8 cellular contexts compared by ENCODE assay signal in the genomic region with DNA sequence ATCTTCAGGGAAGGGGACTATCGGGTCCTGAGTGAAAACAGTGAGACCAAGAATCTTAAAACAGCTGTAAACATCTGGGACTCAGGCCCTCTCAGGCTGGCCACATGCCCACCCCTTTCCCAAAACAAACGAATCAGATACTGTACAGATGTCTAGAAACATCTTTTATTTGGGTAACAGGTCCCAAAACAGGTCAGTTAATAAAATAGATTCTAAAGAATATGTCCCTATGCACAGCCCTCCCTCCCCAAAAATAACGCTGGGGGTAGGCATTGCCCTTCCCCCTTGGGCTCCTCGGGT. TPM values are rescaled to one million over a fixed set of nuclear protein-coding genes. Genes with fewer than 3 reads are reported as not detected.
DNase-seq lines count a peak whose midpoint lies in the region; ATAC-seq, FAIRE-seq and TF ChIP-seq lines count a peak whose summit lies in the region.

No MANE protein-coding gene starts in this region.

- TF ChIP-seq POLR2A in H1 (IDR thresholded peaks at IDR 0.05; ENCODE audit: control extremely low read depth in 1 of 2, low read depth in 2 of 2, low read length in 2 of 2), result no peak

- H2AFZ ChIP-seq in OCI-LY7 (ENCODE audit: low read length) (no peak overlapping the region), H1 (ENCODE audit: low read length) (no peak overlapping the region), osteoblast (ENCODE audit: low read length) (peak overlapping the region; percentile 69)

- H3K4me1 Mint-ChIP-seq in Caco-2 (ENCODE audit: low read depth, unreplicated experiment), result peaks cover 27% of the 10 kb centered on the region

- peaks cover 19% of the 10 kb centered on the region for H3K4me1 ChIP-seq in Caco-2
- peaks cover 44% of the 10 kb centered on the region for H3K4me1 ChIP-seq in OCI-LY7 (ENCODE audit: insufficient read depth, low read length, poor library complexity, severe bottlenecking)
- H3K4me1 ChIP-seq in H1 (replicated peaks in 1 of 4; ENCODE audit: control insufficient read depth in 3 of 4, insufficient read depth in 4 of 4, low read length in 3 of 4), result peaks cover 6 to 20% (median 12%) of the 10 kb centered on the region in 4 experiments
- H3K4me1 ChIP-seq in osteoblast (ENCODE audit: insufficient read depth, low read length), result peaks cover 33% of the 10 kb centered on the region

- H3K9me2 ChIP-seq in OCI-LY7 (ENCODE audit: insufficient read depth, low read length), result no peaks in the 10 kb centered on the region

- no peak for TF ChIP-seq RAD21 in H1 (IDR thresholded peaks at IDR 0.05 in 1 of 2, conservative IDR thresholded peaks at IDR 0.05 in 1 of 2; ENCODE audit: low read depth in 2 of 2, low read length in 2 of 2)

- 59% methylated on average over 4 of the region's 4 CpGs; no CpG with 5 or more reads in 1 of the 2 experiments for WGBS in H1 (ENCODE audit: extremely low coverage in 1 of 2, insufficient coverage in 1 of 2, insufficient read length in 1 of 2, insufficient replicate concordance in 2 of 2, low coverage in 1 of 2, low lambda C conversion rate in 2 of 2, missing lambda C conversion rate in 1 of 2), 2 experiments

- no peak overlapping the region for H2BK12ac ChIP-seq in H1 (ENCODE audit: low read depth, low read length)

- no peak overlapping the region for H4K91ac ChIP-seq in H1 (replicated peaks; ENCODE audit: insufficient read length, low read length)

- H3K27ac ChIP-seq in OCI-LY7 (ENCODE audit: low read depth, low read length, poor library complexity, severe bottlenecking) (peak overlapping the region; percentile 14), H1 (ENCODE audit: low read depth, low read length) (no peak overlapping the region), osteoblast (ENCODE audit: low read depth, low read length) (no peak overlapping the region)

- H3K4me3 Mint-ChIP-seq in Caco-2 (ENCODE audit: unreplicated experiment), result peak overlapping the region; percentile 88

- no peak overlapping the region for H3K18ac ChIP-seq in H1 (ENCODE audit: extremely low read depth, low read length)

- H2BK20ac ChIP-seq in H1 (ENCODE audit: low read length), result no peak overlapping the region

- H2BK15ac ChIP-seq in H1 (ENCODE audit: low read length), result no peak overlapping the region

- no peak overlapping the region for H3K23ac ChIP-seq in H1 (ENCODE audit: insufficient read length)

- FAIRE-seq in H1 (lab: Jason Lieb, UNC), result no peak
- FAIRE-seq in GM19239 (lab: Jason Lieb, UNC), result no peak

- no peaks in the 10 kb centered on the region for H3K27me3 ChIP-seq in Caco-2 (replicated peaks; ENCODE audit: control insufficient read depth, insufficient read depth, low read length)
- no peaks in the 10 kb centered on the region for H3K27me3 ChIP-seq in H1 (replicated peaks in 1 of 4; ENCODE audit: control insufficient read depth in 3 of 4, extremely low read depth in 1 of 4, insufficient read depth in 3 of 4, low read length in 3 of 4)
- no peaks in the 10 kb centered on the region for H3K27me3 ChIP-seq in osteoblast (ENCODE audit: insufficient read depth, low read length)

- H3K27ac Mint-ChIP-seq in Caco-2 (ENCODE audit: unreplicated experiment), result peak overlapping the region; percentile 78

- peaks cover 67% of the 10 kb centered on the region for H3K36me3 Mint-ChIP-seq in Caco-2 (ENCODE audit: insufficient read depth, unreplicated experiment)

- H2BK120ac ChIP-seq in H1 (replicated peaks; ENCODE audit: low read depth, low read length), result no peak overlapping the region

- H3K4ac ChIP-seq in H1 (replicated peaks; ENCODE audit: insufficient read length, low read depth, low read length), result no peak overlapping the region

- H3K14ac ChIP-seq in H1 (ENCODE audit: insufficient read length), result no peak overlapping the region

- H3K27me3 Mint-ChIP-seq in Caco-2 (ENCODE audit: insufficient read depth, unreplicated experiment), result no peaks in the 10 kb centered on the region

- no peaks in the 10 kb centered on the region for H3K9me3 ChIP-seq in Caco-2
- no peaks in the 10 kb centered on the region for H3K9me3 ChIP-seq in OCI-LY7 (ENCODE audit: low read length)
- no peaks in the 10 kb centered on the region for H3K9me3 ChIP-seq in H1 (ENCODE audit: insufficient read depth in 2 of 2, low read depth in 1 of 2, low read length in 1 of 2)
- H3K9me3 ChIP-seq in osteoblast (ENCODE audit: low read depth, low read length), result no peaks in the 10 kb centered on the region

- no peak overlapping the region for H4K8ac ChIP-seq in H1 (ENCODE audit: extremely low read depth, insufficient read depth, low read length)

- no peak overlapping the region for H2AK5ac ChIP-seq in H1 (ENCODE audit: low read depth, low read length)

- no peak overlapping the region for H4K5ac ChIP-seq in H1 (ENCODE audit: insufficient read length, low read depth, low read length)

- H3K4me2 ChIP-seq in OCI-LY7 (ENCODE audit: low read length), result peak overlapping the region; percentile 60
- H3K4me2 ChIP-seq in H1 (ENCODE audit: insufficient read depth in 1 of 2, low read depth in 2 of 2, low read length in 2 of 2), result peak overlapping the region; percentile 52 to 89
- H3K4me2 ChIP-seq in osteoblast (ENCODE audit: insufficient read depth, low read length), result peak overlapping the region; percentile 88

- H3K79me2 ChIP-seq in OCI-LY7 (ENCODE audit: insufficient read depth, low read depth, low read length) (peaks cover 52% of the 10 kb centered on the region), H1 (ENCODE audit: control insufficient read depth in 1 of 2, insufficient read depth in 2 of 2, low read length in 2 of 2) (peaks cover 36 to 67% of the 10 kb centered on the region in 2 experiments), osteoblast (ENCODE audit: insufficient read depth, low read length) (peaks cover 62% of the 10 kb centered on the region)

- H3K9ac ChIP-seq in H1 (replicated peaks in 1 of 4; ENCODE audit: extremely low read depth in 1 of 4, low read depth in 3 of 4, low read length in 3 of 4), result no peak overlapping the region

- peaks cover 25% of the 10 kb centered on the region for H3K23me2 ChIP-seq in H1 (ENCODE audit: low read depth, low read length)

- no peaks in the 10 kb centered on the region for H3K9me3 Mint-ChIP-seq in Caco-2 (ENCODE audit: unreplicated experiment)

- POLR2A ChIA-PET in Caco-2 (lab: Charles Lee) (interaction anchor here (0.6 to 2.5 kb wide), 6 partner anchors 8 to 175 kb away, joined by 4 to 22 read pairs (median 6); a partner anchor contains a TSS), OCI-LY7 (lab: Charles Lee) (interaction anchor here (0.8 kb wide), 1 partner anchor 10 kb away, joined by 3 read pairs; no protein-coding TSS in a partner anchor), H1 (lab: Charles Lee; ENCODE audit: partially characterized antibody) (interaction anchor here (0.6 to 15.7 kb wide), 13 partner anchors 12 to 324 kb away, joined by 3 to 454 read pairs (median 6); a partner anchor contains a TSS)

- no peak for TF ChIP-seq CTCF in Caco-2 (IDR thresholded peaks at IDR 0.05; ENCODE audit: insufficient read depth in 1 of 2, low read depth in 1 of 2, low read length in 1 of 2, severe bottlenecking in 1 of 2, unreplicated experiment in 1 of 2)
- no peak for TF ChIP-seq CTCF in OCI-LY7 (conservative IDR thresholded peaks at IDR 0.05; ENCODE audit: low read length)
- TF ChIP-seq CTCF in H1 (IDR thresholded peaks at IDR 0.05; ENCODE audit: control extremely low read depth in 1 of 3, insufficient read depth in 1 of 3, low read depth in 1 of 3, low read length in 3 of 3), result no peak
- TF ChIP-seq CTCF in osteoblast (IDR thresholded peaks at IDR 0.05; ENCODE audit: extremely low read depth, low read depth, low read length), result no peak

- BruUV-seq in Caco-2 (replicated peaks; lab: Mats Ljungman, UMichigan), result no TSS peak
- BruUV-seq in OCI-LY7 (replicated peaks; lab: Mats Ljungman, UMichigan), result no TSS peak

- intact Hi-C loops in Caco-2 (cut with micrococcal nuclease; ENCODE audit: unreplicated experiment), result no loop called here
- intact Hi-C loops in OCI-LY7 (cut with micrococcal nuclease; ENCODE audit: unreplicated experiment), result loop anchor here (1.0 kb wide), 1 partner anchor 13 kb away; a partner anchor contains a TSS

- CTCF ChIA-PET in Caco-2 (lab: Charles Lee), result interaction anchor here (0.5 to 1.5 kb wide), 4 partner anchors 8 to 135 kb away, joined by 3 to 8 read pairs (median 6); a partner anchor contains a TSS
- CTCF ChIA-PET in OCI-LY7 (lab: Charles Lee; ENCODE audit: unreplicated experiment), result no interaction called here
- CTCF ChIA-PET in H1 (lab: Charles Lee; ENCODE audit: partially characterized antibody), result interaction anchor here (0.5 to 6.4 kb wide), 3 partner anchors 14 to 185 kb away, joined by 3 to 31 read pairs (median 3); a partner anchor contains a TSS

- H3K56ac ChIP-seq in H1 (replicated peaks; ENCODE audit: insufficient read length, low read depth, low read length), result no peak overlapping the region

- no peak for TF ChIP-seq EP300 in H1 (IDR thresholded peaks at IDR 0.05; ENCODE audit: borderline replicate concordance in 1 of 2, low read depth in 2 of 2, low read length in 2 of 2)

- no peak overlapping the region for H3K4me3 ChIP-seq in Caco-2 (ENCODE audit: low read depth, low read length)
- H3K4me3 ChIP-seq in OCI-LY7 (ENCODE audit: low read depth, low read length, poor library complexity, severe bottlenecking), result peak overlapping the region; percentile 87
- peak overlapping the region in 1 of 4 experiments; percentile 85; a peak in 2 of 8 replicates for H3K4me3 ChIP-seq in H1 (ENCODE audit: extremely low read depth in 1 of 4, insufficient read depth in 2 of 4, low read depth in 3 of 4, low read length in 4 of 4)
- peak overlapping the region; percentile 96 for H3K4me3 ChIP-seq in osteoblast (ENCODE audit: insufficient read depth, low read length)

- H4K20me1 ChIP-seq in OCI-LY7 (ENCODE audit: insufficient read depth, low read length) (peaks cover 15% of the 10 kb centered on the region), H1 (replicated peaks in 1 of 2; ENCODE audit: control insufficient read depth in 1 of 2, insufficient read depth in 2 of 2, low read length in 2 of 2) (peaks cover 9 to 12% of the 10 kb centered on the region in 2 experiments), osteoblast (ENCODE audit: insufficient read depth, low read length) (peaks cover 34% of the 10 kb centered on the region)

- ATAC-seq in HG03442 (IDR thresholded peaks at IDR 0.05; ENCODE audit: unreplicated experiment) (no peak), GM18511 (IDR thresholded peaks at IDR 0.05; ENCODE audit: unreplicated experiment) (no peak)

- peaks cover 27% of the 10 kb centered on the region for H3K79me1 ChIP-seq in H1 (ENCODE audit: low read depth, low read length)

- no peak overlapping the region for H2BK5ac ChIP-seq in H1 (ENCODE audit: low read depth, low read length)

- H3K36me3 ChIP-seq in Caco-2 (ENCODE audit: control insufficient read depth, insufficient read depth, low read length) (peaks cover 4% of the 10 kb centered on the region), OCI-LY7 (ENCODE audit: insufficient read depth, low read length) (peaks cover 26% of the 10 kb centered on the region), H1 (ENCODE audit: control insufficient read depth in 2 of 4, insufficient read depth in 4 of 4, low read length in 3 of 4) (peaks cover 11 to 26% (median 19%) of the 10 kb centered on the region in 4 experiments), osteoblast (ENCODE audit: insufficient read depth, low read length) (peaks cover 19% of the 10 kb centered on the region)

- DNase-seq in Caco-2 (no peak), OCI-LY7 (ENCODE audit: low spot score) (no peak), H1 (ENCODE audit: low read depth in 1 of 2, low spot score in 2 of 2) (no peak), osteoblast (ENCODE audit: insufficient read length, low spot score, missing footprints) (peak; percentile 51), HuH-7.5 (ENCODE audit: low spot score) (no peak), GM19239 (ENCODE audit: insufficient read length, low spot score) (no peak)

RNA-seq across cellular contexts. Expression of a gene that starts 0.5 kb away (rescaled TPM):
- 24.4 and 30.8 TPM in 2 replicates for total RNA-seq in Caco-2 (2022)
- total RNA-seq in OCI-LY7 (2014; rRNA removed; shearing (Covaris generic)), result 15.6 and 29.1 TPM in 2 replicates
- total RNA-seq in OCI-LY7 (2022), result 65.6 and 67.9 TPM in 2 replicates
- 28.6 and 33.7 TPM in 2 replicates for total RNA-seq in H1 (2021; fragmentation: NEBNext Ultra II Directional; extraction: Animal tissue kit (Norgen Biotek cat#: 25700))
- 34.3 and 38.8 TPM in 2 replicates for polyA plus RNA-seq in H1 (2011; rRNA removed)
- 22.6 TPM for polyA plus RNA-seq in H1 (2011; cell fraction: cytosol; rRNA removed)
- 101 TPM for polyA plus RNA-seq in H1 (2011; cell fraction: nucleus; rRNA removed)
- 31.4 to 36.7 TPM (median 34.1 TPM) in 4 replicates for polyA plus RNA-seq in H1 (2012, experiment 1 of 2)
- 31.5 TPM for polyA plus RNA-seq in H1 (2012, experiment 2 of 2)
- 29.7 TPM for polyA plus RNA-seq in H1 (2013, experiment 1 of 2)
- 24.9 TPM for polyA plus RNA-seq in H1 (2013, experiment 2 of 2)
- 18.6 and 26.3 TPM in 2 replicates for polyA minus RNA-seq in H1 (2011; rRNA and poly(A)+ RNA removed)
- 19.1 TPM for polyA minus RNA-seq in H1 (2011; cell fraction: cytosol; rRNA and poly(A)+ RNA removed)
- 25.6 TPM for polyA minus RNA-seq in H1 (2011; cell fraction: nucleus; rRNA and poly(A)+ RNA removed)
- total RNA-seq in osteoblast, result 4.7 and 6.8 TPM in 2 replicates

RNA-seq across cellular contexts. Expression of a gene that starts 4.4 kb away (rescaled TPM):
- 135 and 150 TPM in 2 replicates for total RNA-seq in Caco-2 (2022)
- total RNA-seq in OCI-LY7 (2014; rRNA removed; shearing (Covaris generic)), result 44.2 and 45.5 TPM in 2 replicates
- total RNA-seq in OCI-LY7 (2022), result 32.7 and 41.6 TPM in 2 replicates
- 238 and 244 TPM in 2 replicates for total RNA-seq in H1 (2021; fragmentation: NEBNext Ultra II Directional; extraction: Animal tissue kit (Norgen Biotek cat#: 25700))
- 318 and 337 TPM in 2 replicates for polyA plus RNA-seq in H1 (2011; rRNA removed)
- 249 TPM for polyA plus RNA-seq in H1 (2011; cell fraction: cytosol; rRNA removed)
- polyA plus RNA-seq in H1 (2011; cell fraction: nucleus; rRNA removed), result 206 TPM
- polyA plus RNA-seq in H1 (2012, experiment 1 of 2), result 250 to 308 TPM (median 302 TPM) in 4 replicates
- 383 TPM for polyA plus RNA-seq in H1 (2012, experiment 2 of 2)
- 302 TPM for polyA plus RNA-seq in H1 (2013, experiment 1 of 2)
- polyA plus RNA-seq in H1 (2013, experiment 2 of 2), result 352 TPM
- 189 and 240 TPM in 2 replicates for polyA minus RNA-seq in H1 (2011; rRNA and poly(A)+ RNA removed)
- polyA minus RNA-seq in H1 (2011; cell fraction: cytosol; rRNA and poly(A)+ RNA removed), result 126 TPM
- 94.0 TPM for polyA minus RNA-seq in H1 (2011; cell fraction: nucleus; rRNA and poly(A)+ RNA removed)
- total RNA-seq in osteoblast, result 96.3 and 99.0 TPM in 2 replicates

RNA-seq across cellular contexts. Expression of a gene that starts 8.8 kb away (rescaled TPM):
- total RNA-seq in Caco-2 (2022), result 9.0 and 9.8 TPM in 2 replicates
- total RNA-seq in OCI-LY7 (2014; rRNA removed; shearing (Covaris generic)), result 17.0 and 17.4 TPM in 2 replicates
- total RNA-seq in OCI-LY7 (2022), result 28.2 and 32.0 TPM in 2 replicates
- 34.4 and 37.2 TPM in 2 replicates for total RNA-seq in H1 (2021; fragmentation: NEBNext Ultra II Directional; extraction: Animal tissue kit (Norgen Biotek cat#: 25700))
- 50.2 and 54.0 TPM in 2 replicates for polyA plus RNA-seq in H1 (2011; rRNA removed)
- 57.3 TPM for polyA plus RNA-seq in H1 (2011; cell fraction: cytosol; rRNA removed)
- polyA plus RNA-seq in H1 (2011; cell fraction: nucleus; rRNA removed), result 103 TPM
- polyA plus RNA-seq in H1 (2012, experiment 1 of 2), result 41.0 to 47.4 TPM (median 45.7 TPM) in 4 replicates
- polyA plus RNA-seq in H1 (2012, experiment 2 of 2), result 52.5 TPM
- 35.5 TPM for polyA plus RNA-seq in H1 (2013, experiment 1 of 2)
- polyA plus RNA-seq in H1 (2013, experiment 2 of 2), result 33.0 TPM
- polyA minus RNA-seq in H1 (2011; rRNA and poly(A)+ RNA removed), result 69.0 and 69.5 TPM in 2 replicates
- polyA minus RNA-seq in H1 (2011; cell fraction: cytosol; rRNA and poly(A)+ RNA removed), result 24.7 TPM
- polyA minus RNA-seq in H1 (2011; cell fraction: nucleus; rRNA and poly(A)+ RNA removed), result 36.2 TPM
- 7.2 and 8.8 TPM in 2 replicates for total RNA-seq in osteoblast

RNA-seq across cellular contexts. Expression of a gene that starts 12.4 kb away (rescaled TPM):
- 78.2 and 79.0 TPM in 2 replicates for total RNA-seq in Caco-2 (2022)
- 41.8 and 50.5 TPM in 2 replicates for total RNA-seq in OCI-LY7 (2014; rRNA removed; shearing (Covaris generic))
- total RNA-seq in OCI-LY7 (2022), result 160 and 164 TPM in 2 replicates
- 61.1 and 62.8 TPM in 2 replicates for total RNA-seq in H1 (2021; fragmentation: NEBNext Ultra II Directional; extraction: Animal tissue kit (Norgen Biotek cat#: 25700))
- 45.6 and 80.8 TPM in 2 replicates for polyA plus RNA-seq in H1 (2011; rRNA removed)
- polyA plus RNA-seq in H1 (2011; cell fraction: cytosol; rRNA removed), result 43.8 TPM
- 447 TPM for polyA plus RNA-seq in H1 (2011; cell fraction: nucleus; rRNA removed)
- 46.8 to 78.5 TPM (median 62.4 TPM) in 4 replicates for polyA plus RNA-seq in H1 (2012, experiment 1 of 2)
- polyA plus RNA-seq in H1 (2012, experiment 2 of 2), result 37.6 TPM
- 32.7 TPM for polyA plus RNA-seq in H1 (2013, experiment 1 of 2)
- polyA plus RNA-seq in H1 (2013, experiment 2 of 2), result 29.6 TPM
- polyA minus RNA-seq in H1 (2011; rRNA and poly(A)+ RNA removed), result 38.0 and 44.4 TPM in 2 replicates
- 42.5 TPM for polyA minus RNA-seq in H1 (2011; cell fraction: cytosol; rRNA and poly(A)+ RNA removed)
- 138 TPM for polyA minus RNA-seq in H1 (2011; cell fraction: nucleus; rRNA and poly(A)+ RNA removed)
- total RNA-seq in osteoblast, result 26.8 and 27.5 TPM in 2 replicates

RNA-seq across cellular contexts. Expression of a gene that starts 18.6 kb away (rescaled TPM):
- total RNA-seq in Caco-2 (2022), result 123 and 124 TPM in 2 replicates
- total RNA-seq in OCI-LY7 (2014; rRNA removed; shearing (Covaris generic)), result 169 and 178 TPM in 2 replicates
- total RNA-seq in OCI-LY7 (2022), result 107 and 124 TPM in 2 replicates
- 91.1 and 93.0 TPM in 2 replicates for total RNA-seq in H1 (2021; fragmentation: NEBNext Ultra II Directional; extraction: Animal tissue kit (Norgen Biotek cat#: 25700))
- 122 and 136 TPM in 2 replicates for polyA plus RNA-seq in H1 (2011; rRNA removed)
- 124 TPM for polyA plus RNA-seq in H1 (2011; cell fraction: cytosol; rRNA removed)
- polyA plus RNA-seq in H1 (2011; cell fraction: nucleus; rRNA removed), result 125 TPM
- polyA plus RNA-seq in H1 (2012, experiment 1 of 2), result 74.0 to 99.6 TPM (median 80.6 TPM) in 4 replicates
- polyA plus RNA-seq in H1 (2012, experiment 2 of 2), result 119 TPM
- polyA plus RNA-seq in H1 (2013, experiment 1 of 2), result 101 TPM
- 115 TPM for polyA plus RNA-seq in H1 (2013, experiment 2 of 2)
- 26.2 and 32.2 TPM in 2 replicates for polyA minus RNA-seq in H1 (2011; rRNA and poly(A)+ RNA removed)
- 30.1 TPM for polyA minus RNA-seq in H1 (2011; cell fraction: cytosol; rRNA and poly(A)+ RNA removed)
- polyA minus RNA-seq in H1 (2011; cell fraction: nucleus; rRNA and poly(A)+ RNA removed), result 22.4 TPM
- total RNA-seq in osteoblast, result 146 and 162 TPM in 2 replicates
